ENCODE assay signal across 20 cellular contexts in genomic region chr13:106656214-106656613, GRCh38.
DNase-seq lines count a peak whose midpoint lies in the region; ATAC-seq and TF ChIP-seq lines count a peak whose summit lies in the region.
"Had no signal": no experiment of that assay in that cellular context is flagged by ENCODE, and none has a peak within 500 bp of the region (broad histone marks: within the 10 kb centered on the region; RNA-seq: fewer than 3 reads in every experiment).

No MANE protein-coding gene starts in this region.

- H3K4me2 ChIP-seq in neural cell (ENCODE audit: low read length), result no peak overlapping the region
- H3K4me2 ChIP-seq: GM23338 had no signal

- DNase-seq in A673 (ENCODE audit: low spot score), result peak; percentile 37
- DNase-seq in amniotic epithelial cell (ENCODE audit: low read depth), result peak; percentile 2
- peak; percentile 25 for DNase-seq in superior temporal gyrus (ENCODE audit: extremely low spot score)
- no peak for DNase-seq in A172 (ENCODE audit: low spot score)
- DNase-seq: ACHN; AML-193; BE2C; CD4-positive, alpha-beta T cell; CD8-positive, alpha-beta memory T cell; DMS 273 treated with DMSO at 0.1 percent for 48 hours; DMS79; EL; GDM1; H9 had no signal

- H3K9ac ChIP-seq in neural cell (ENCODE audit: low read length), result no peak overlapping the region
- H3K9ac ChIP-seq: BLaER1 treated with 17β-estradiol and CSF1 and Interleukin-3, amounts not matched to agents 10 nM and 100 nM had no signal

- no peaks in the 10 kb centered on the region for H4K20me1 ChIP-seq in neural cell (ENCODE audit: insufficient read depth)
- H4K20me1 ChIP-seq: BLaER1 treated with 17β-estradiol and CSF1 and Interleukin-3, amounts not matched to agents 10 nM and 100 nM had no signal

- H2AFZ ChIP-seq in neural cell (ENCODE audit: low read depth, low read length), result no peak overlapping the region
- H2AFZ ChIP-seq: GM23338 had no signal

- H3K9me3 ChIP-seq in A673 (ENCODE audit: low read depth, low read length, poor library complexity, severe bottlenecking), result no peaks in the 10 kb centered on the region
- no peaks in the 10 kb centered on the region for H3K9me3 ChIP-seq in neural cell (ENCODE audit: low read length)
- H3K9me3 ChIP-seq: BE2C had no signal

- no TSS peak for BruUV-seq in A673 (replicated peaks; lab: Mats Ljungman, UMichigan)

- TF ChIP-seq RAD21 in neural cell (conservative IDR thresholded peaks at IDR 0.05), result no peak

- H3K4me1 ChIP-seq in A673 (ENCODE audit: insufficient read depth, low read length, poor library complexity, severe bottlenecking), result peaks cover 16% of the 10 kb centered on the region
- H3K4me1 ChIP-seq: BE2C had no signal

- H3K79me2 ChIP-seq in neural cell (replicated peaks; ENCODE audit: insufficient read depth, low read length), result no peaks in the 10 kb centered on the region

- CTCF ChIA-PET in A673 (lab: Charles Lee), result no interaction called here

- H3K4me3 ChIP-seq in A673 (ENCODE audit: low read depth, low read length, poor library complexity, severe bottlenecking) (no peak overlapping the region), neural cell (ENCODE audit: low read length) (no peak overlapping the region)
- H3K4me3 ChIP-seq: BLaER1 treated with 17β-estradiol and CSF1 and Interleukin-3, amounts not matched to agents 10 nM and 100 nM; GM12878; GM23338 had no signal

- no peak for TF ChIP-seq EP300 in neural cell (conservative IDR thresholded peaks at IDR 0.05; ENCODE audit: poor library complexity, severe bottlenecking)

- no peaks in the 10 kb centered on the region for H3F3A ChIP-seq in neural cell (ENCODE audit: insufficient read depth, low read length, poor library complexity, severe bottlenecking)

- H3K9me2 ChIP-seq in neural cell (ENCODE audit: insufficient read depth, low read length), result no peaks in the 10 kb centered on the region

- POLR2A ChIA-PET in A673 (lab: Charles Lee; ENCODE audit: low non-redundant PET), result no interaction called here

- no peak for ATAC-seq in GM21737 (IDR thresholded peaks at IDR 0.05; ENCODE audit: unreplicated experiment)
- ATAC-seq: GM12878, GM23338, HCT116 had no signal

- H3K27me3 ChIP-seq in A673 (replicated peaks; ENCODE audit: insufficient read depth, low read depth, low read length, poor library complexity), result peaks cover under 1% of the 10 kb centered on the region
- no peaks in the 10 kb centered on the region for H3K27me3 ChIP-seq in neural cell (ENCODE audit: insufficient read depth, low read depth, low read length)
- H3K27me3 ChIP-seq: BE2C; BLaER1 treated with 17β-estradiol and CSF1 and Interleukin-3, amounts not matched to agents 10 nM and 100 nM had no signal

- no peak overlapping the region for H3K27ac ChIP-seq in A673 (ENCODE audit: low read depth, low read length, poor library complexity, severe bottlenecking)
- H3K27ac ChIP-seq in neural cell (ENCODE audit: low read length), result peak overlapping the region; percentile 8
- H3K27ac ChIP-seq: BLaER1 treated with 17β-estradiol and CSF1 and Interleukin-3, amounts not matched to agents 10 nM and 100 nM had no signal

- H3K36me3 ChIP-seq in A673 (ENCODE audit: insufficient read depth, low read length, poor library complexity, severe bottlenecking) (no peaks in the 10 kb centered on the region), neural cell (ENCODE audit: insufficient read depth, low read length) (no peaks in the 10 kb centered on the region)
- H3K36me3 ChIP-seq: BE2C; BLaER1 treated with 17β-estradiol and CSF1 and Interleukin-3, amounts not matched to agents 10 nM and 100 nM had no signal

- TF ChIP-seq CTCF in A673 (conservative IDR thresholded peaks at IDR 0.05; ENCODE audit: low read depth, low read length) (no peak), neural cell (IDR thresholded peaks at IDR 0.05; ENCODE audit: poor library complexity, severe bottlenecking) (no peak)

- intact Hi-C loops in A673 (cut with micrococcal nuclease; ENCODE audit: unreplicated experiment), result no loop called here

TF ChIP-seq in neural cell, 6 proteins besides CTCF, POLR2A, EP300 and RAD21:
- TF ChIP-seq SMC3 (conservative IDR thresholded peaks at IDR 0.05; ENCODE audit: poor library complexity), result no peak
- no peak for TF ChIP-seq POLR2AphosphoS5 (IDR thresholded peaks at IDR 0.05)
- no peak for TF ChIP-seq REST (IDR thresholded peaks at IDR 0.05; ENCODE audit: borderline replicate concordance)
- TF ChIP-seq MXI1 (conservative IDR thresholded peaks at IDR 0.05; ENCODE audit: poor library complexity, severe bottlenecking), result no peak
- TF ChIP-seq TAF1 (IDR thresholded peaks at IDR 0.05; ENCODE audit: low read depth), result no peak
- TF ChIP-seq EZH2 (IDR thresholded peaks at IDR 0.05; ENCODE audit: borderline replicate concordance, insufficient read depth, low read length, poor library complexity, severe bottlenecking), result no peak
TF ChIP-seq in neural cell: peak in this region for 0.
